2 cellular contexts compared by ENCODE assay signal in the genomic region with DNA sequence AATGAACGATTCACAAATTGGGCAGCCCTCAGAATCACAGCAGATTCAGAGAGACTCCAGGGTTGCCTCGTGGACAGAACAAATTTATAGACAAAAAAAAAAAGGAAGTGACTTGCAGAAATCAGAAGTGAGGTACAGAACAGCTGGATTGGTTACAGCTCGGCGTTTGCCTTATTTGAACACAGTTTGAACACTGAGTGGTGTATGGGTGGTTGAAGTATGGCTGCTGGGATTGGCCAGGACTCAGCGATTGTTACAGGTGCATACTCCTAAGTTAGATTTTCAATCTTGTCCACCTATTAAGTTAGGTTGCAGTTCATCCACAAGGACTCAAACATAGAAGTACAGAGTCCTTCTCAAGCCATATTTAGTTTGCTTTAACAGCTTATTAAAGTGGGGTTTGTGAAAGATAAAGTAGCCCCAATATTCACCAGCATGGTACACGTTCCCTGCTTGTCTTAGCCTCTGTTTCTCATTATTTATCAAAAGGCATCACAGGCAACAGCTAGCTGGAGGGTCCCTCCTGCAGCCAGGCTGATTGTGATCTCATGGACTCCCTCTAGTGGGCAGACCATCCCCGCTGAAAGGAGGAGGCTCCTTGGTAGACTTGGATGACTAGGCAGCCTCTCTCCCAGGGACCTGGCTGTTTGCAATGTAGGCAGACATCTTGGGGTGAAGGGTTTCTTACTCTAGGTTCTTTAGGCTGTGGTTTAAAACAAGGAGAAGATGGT.
TF ChIP-seq lines count a peak whose summit lies in the region.

No MANE protein-coding gene starts in this region.

TF ChIP-seq in IMR-90, 13 proteins besides CTCF, POLR2A, EP300 and RAD21 (continued from another document):
- peak; percentile 62 for TF ChIP-seq SMC3 (IDR thresholded peaks at IDR 0.05; ENCODE audit: low read depth, low read length)

TF ChIP-seq in SK-N-SH, 30 proteins besides CTCF, POLR2A, EP300 and RAD21 (continued from another document):
- no peak for TF ChIP-seq TAF1 (IDR thresholded peaks at IDR 0.05; ENCODE audit: borderline replicate concordance, low read depth, low read length)
